Comparison of ENCODE assay signal across 28 cellular contexts in the genomic region with DNA sequence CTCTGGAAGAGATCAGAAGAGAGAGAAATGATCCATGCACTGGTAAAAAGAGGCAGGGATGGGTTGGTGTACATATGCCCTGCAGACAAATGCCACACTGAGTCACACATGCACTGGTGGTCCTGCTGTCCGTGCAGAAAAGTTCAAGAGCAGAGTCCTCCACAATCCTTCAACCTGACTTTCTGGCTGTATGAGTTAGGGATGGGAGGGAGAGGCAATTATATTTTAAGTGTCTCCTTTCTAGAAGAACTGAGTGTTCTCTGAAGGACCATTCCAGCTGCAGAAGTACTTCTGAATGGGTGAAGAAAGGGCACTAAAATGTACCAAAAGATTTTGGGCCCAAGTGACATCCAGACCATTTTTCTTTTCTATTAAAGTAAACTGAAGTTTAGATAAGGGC.
"Had no signal": no experiment of that assay in that cellular context is flagged by ENCODE, and none has a peak within 500 bp of the region (broad histone marks: within the 10 kb centered on the region; RNA-seq: fewer than 3 reads in every experiment).

No MANE protein-coding gene starts in this region.

- H3K4me3 Mint-ChIP-seq: naive B cell; naive thymus-derived CD8-positive, alpha-beta T cell; natural killer cell treated with Interleukin-12 subunit alpha and Interleukin-12 subunit beta and Interleukin-15 and Interleukin-18, amount 100 ng/mL, for 72 hours; neural progenitor cell; stimulated activated effector memory CD8-positive, alpha-beta T cell treated with anti-CD3 and anti-CD28 coated beads, Interleukin-12 subunit alpha, Interleukin-12 subunit beta, amount 100 ng/mL, for 72 hours; stimulated activated naive B cell treated with anti-CD40 and anti-IgM and Interleukin-4, amounts not matched to agents 10 μg/mL and 1 μg/mL and 100 μg/mL, for 72 hours had no signal

- H3K4me3 ChIP-seq: neural progenitor cell, ovary, psoas muscle, right lobe of liver, sigmoid colon, stomach, thoracic aorta, thyroid gland, tibial nerve, upper lobe of left lung, uterus had no signal

- DNase-seq: naive B cell; naive thymus-derived CD8-positive, alpha-beta T cell; occipital lobe; ovary; posterior cingulate gyrus; psoas muscle; right cardiac atrium; right lobe of liver; sigmoid colon; small intestine; stimulated activated CD4-positive, alpha-beta T cell treated with anti-CD3 and anti-CD28 coated beads, Interleukin-15, amount 100 ng/mL, for 24 hours; stimulated activated CD4-positive, alpha-beta T cell treated with anti-CD3 and anti-CD28 coated beads, Interleukin-2, amount 100 ng/mL, for 24 hours; stimulated activated CD4-positive, alpha-beta T cell treated with anti-CD3 and anti-CD28 coated beads, Interleukin-2, amount 100 ng/mL, for 48 hours; stimulated activated CD4-positive, alpha-beta T cell treated with anti-CD3 and anti-CD28 coated beads, Interleukin-4, amount 100 ng/mL, for 24 hours; stimulated activated naive B cell treated with anti-CD40 and anti-IgM and Interleukin-4, amounts not matched to agents 10 μg/mL and 1 μg/mL and 100 μg/mL, for 72 hours; stimulated activated naive CD4-positive, alpha-beta T cell treated with Interleukin-2 at 50 U/mL for 16 hours; stomach; thyroid gland; trophoblast cell; upper lobe of left lung; uterus had no signal

- H3K27ac ChIP-seq: neural progenitor cell, ovary, parathyroid adenoma, psoas muscle, right lobe of liver, sigmoid colon, stomach, thoracic aorta, thyroid gland, tibial nerve, uterus had no signal

- H3K4me1 Mint-ChIP-seq: naive B cell; neural progenitor cell; stimulated activated naive B cell treated with anti-CD40 and anti-IgM and Interleukin-4, amounts not matched to agents 10 μg/mL and 1 μg/mL and 100 μg/mL, for 72 hours had no signal

- H3K9me3 Mint-ChIP-seq: natural killer cell treated with Interleukin-12 subunit alpha and Interleukin-12 subunit beta and Interleukin-15 and Interleukin-18, amount 100 ng/mL, for 72 hours; stimulated activated effector memory CD8-positive, alpha-beta T cell treated with anti-CD3 and anti-CD28 coated beads, Interleukin-12 subunit alpha, Interleukin-12 subunit beta, amount 100 ng/mL, for 72 hours; stimulated activated naive B cell treated with anti-CD40 and anti-IgM and Interleukin-4, amounts not matched to agents 10 μg/mL and 1 μg/mL and 100 μg/mL, for 72 hours had no signal

- H3K27ac Mint-ChIP-seq: neural progenitor cell; progenitor cell of endocrine pancreas; stimulated activated naive B cell treated with anti-CD40 and anti-IgM and Interleukin-4, amounts not matched to agents 10 μg/mL and 1 μg/mL and 100 μg/mL, for 72 hours had no signal

- H3K27me3 ChIP-seq: neural progenitor cell, ovary, right lobe of liver, sigmoid colon, stomach, thyroid gland, tibial nerve, upper lobe of left lung, uterus had no signal

- ATAC-seq: naive thymus-derived CD8-positive, alpha-beta T cell; natural killer cell treated with Interleukin-12 subunit alpha and Interleukin-12 subunit beta and Interleukin-15 and Interleukin-18, amount 100 ng/mL, for 72 hours; psoas muscle; right lobe of liver; stimulated activated effector memory CD8-positive, alpha-beta T cell treated with anti-CD3 and anti-CD28 coated beads, Interleukin-12 subunit alpha, Interleukin-12 subunit beta, amount 100 ng/mL, for 72 hours; stimulated activated naive B cell treated with anti-CD40 and anti-IgM and Interleukin-4, amounts not matched to agents 10 μg/mL and 1 μg/mL and 100 μg/mL, for 72 hours had no signal

- H3K27me3 Mint-ChIP-seq: naive B cell; naive thymus-derived CD8-positive, alpha-beta T cell; natural killer cell treated with Interleukin-12 subunit alpha and Interleukin-12 subunit beta and Interleukin-15 and Interleukin-18, amount 100 ng/mL, for 72 hours; progenitor cell of endocrine pancreas; stimulated activated naive B cell treated with anti-CD40 and anti-IgM and Interleukin-4, amounts not matched to agents 10 μg/mL and 1 μg/mL and 100 μg/mL, for 72 hours had no signal

- H3K36me3 ChIP-seq: ovary, uterus had no signal

- H3K4me1 ChIP-seq: neural progenitor cell, psoas muscle, right lobe of liver, sigmoid colon, stomach, thyroid gland, tibial nerve, uterus had no signal

- H3K9me3 ChIP-seq: ovary, psoas muscle, right lobe of liver, sigmoid colon, stomach, thoracic aorta, thyroid gland, upper lobe of left lung, uterus had no signal
